Comparison of ENCODE assay signal across 8 cellular contexts in the genomic region with DNA sequence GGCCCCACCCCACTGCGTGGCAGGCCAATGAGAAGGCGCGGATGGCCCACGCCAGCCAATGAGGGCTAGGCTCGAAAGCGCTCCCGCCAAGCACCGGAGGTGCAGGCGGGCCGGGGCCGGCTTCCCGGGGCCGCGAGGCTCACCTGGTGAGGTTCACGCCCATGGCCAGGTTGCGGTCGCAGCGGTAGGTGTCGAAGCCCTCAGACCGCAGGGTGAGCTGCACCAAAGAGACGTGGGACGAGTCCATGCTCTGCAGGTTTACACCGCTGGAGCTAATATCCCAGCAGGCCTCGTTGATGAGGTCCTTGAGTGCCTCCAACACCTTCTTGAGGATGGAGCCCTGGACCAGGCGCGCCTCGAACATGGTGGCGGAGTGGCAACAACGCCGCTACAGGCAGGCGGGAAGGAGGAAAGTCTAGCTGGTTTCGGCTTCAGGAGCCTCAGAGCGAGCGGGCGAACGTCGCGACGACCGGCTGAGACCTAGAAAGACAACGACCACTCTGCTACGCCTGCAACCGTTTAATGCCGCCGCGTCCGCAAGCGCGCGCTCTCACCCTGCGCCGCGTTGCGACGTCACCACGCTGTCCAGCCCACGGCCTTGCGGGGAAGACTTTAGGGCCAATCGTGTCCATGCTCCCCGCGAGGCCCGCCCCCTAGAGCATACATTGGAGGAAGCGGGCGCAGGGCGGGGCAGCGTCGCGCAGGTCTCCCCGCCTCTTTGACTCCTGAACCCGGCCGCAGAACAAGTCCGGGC. TPM values are rescaled to one million over a fixed set of nuclear protein-coding genes. Genes with fewer than 3 reads are reported as not detected.
DNase-seq lines count a peak whose midpoint lies in the region; ATAC-seq and TF ChIP-seq lines count a peak whose summit lies in the region.

Gene PCNA (minus strand): TSS at position 524 of the 754 bp plus-strand sequence. CDS start 160 bp downstream, at position 364.

- no peaks in the 10 kb centered on the region for H3K27me3 ChIP-seq in Karpas-422 (ENCODE audit: low read length)
- H3K27me3 ChIP-seq in esophagus muscularis mucosa: no peaks in the 10 kb centered on the region

- DNase-seq in DMS79 treated with DMSO at 0.1 percent for 48 hours (lab: John Stamatoyannopoulos, UW): peak; percentile 92
- peak; percentile 99 for DNase-seq in Karpas-422
- DNase-seq in RKO (ENCODE audit: low spot score): peak; percentile 99
- DNase-seq in activated T-helper 1 cell treated with Interleukin-2 at 50 U/mL for 16 hours (ENCODE audit: low read depth): peak; percentile 92
- peak; percentile 99 for DNase-seq in esophagus muscularis mucosa (ENCODE audit: extremely low spot score)
- peak; percentile 98 for DNase-seq in myocyte (ENCODE audit: low read depth)
- peak; percentile 98 for DNase-seq in stimulated activated CD8-positive, alpha-beta memory T cell treated with anti-CD3 and anti-CD28 coated beads, Interleukin-7, amount 100 ng/mL, for 48 hours (ENCODE audit: extremely low read depth in 1 of 2, low read depth in 1 of 2)

- TF ChIP-seq EP300 in esophagus muscularis mucosa (IDR thresholded peaks at IDR 0.05): no peak

- H3K4me1 ChIP-seq in Karpas-422 (ENCODE audit: low read length) (peaks cover 43% of the 10 kb centered on the region), esophagus muscularis mucosa (peaks cover 15 to 24% (median 22%) of the 10 kb centered on the region in 4 donors)

- H3K4me2 ChIP-seq in Karpas-422 (ENCODE audit: low read depth, low read length, poor library complexity, severe bottlenecking): peak within 1 kb of the TSS; percentile 72

- H3K9me3 ChIP-seq in Karpas-422 (ENCODE audit: low read length) (no peaks in the 10 kb centered on the region), esophagus muscularis mucosa (no peaks in the 10 kb centered on the region)

- peak within 1 kb of the TSS; percentile 67 for H2AFZ ChIP-seq in Karpas-422 (ENCODE audit: low read length)

- TF ChIP-seq POLR2A in esophagus muscularis mucosa (IDR thresholded peaks at IDR 0.05; ENCODE audit: low read depth): peak; percentile 59

- intact Hi-C loops in esophagus muscularis mucosa (cut with DNase I): no loop called here

- H4K20me1 ChIP-seq in Karpas-422 (ENCODE audit: insufficient read depth, low read depth, low read length): peaks cover 16% of the 10 kb centered on the region; the same call in 1 of the 2 replicates

- no peak for TF ChIP-seq CTCF in esophagus muscularis mucosa (IDR thresholded peaks at IDR 0.05)

- H3K79me2 ChIP-seq in Karpas-422 (ENCODE audit: low read length): peaks cover 39% of the 10 kb centered on the region

- H3K4me3 ChIP-seq in Karpas-422 (ENCODE audit: low read length): peak within 1 kb of the TSS; percentile 97
- peak within 1 kb of the TSS; percentile 68 to 82 (median 73) for H3K4me3 ChIP-seq in esophagus muscularis mucosa

- peak; percentile 92 for ATAC-seq in GM21825 (IDR thresholded peaks at IDR 0.05; ENCODE audit: unreplicated experiment)

- peak within 1 kb of the TSS; percentile 90 for H3K27ac ChIP-seq in Karpas-422 (ENCODE audit: low read length)
- peak within 1 kb of the TSS; percentile 89 to 95 (median 90) for H3K27ac ChIP-seq in esophagus muscularis mucosa (replicated peaks in 1 of 4)

- H3K9ac ChIP-seq in Karpas-422 (ENCODE audit: low read length): peak within 1 kb of the TSS; percentile 88

- H3K9me2 ChIP-seq in Karpas-422 (replicated peaks; ENCODE audit: insufficient read depth, low read length): no peaks in the 10 kb centered on the region

- WGBS in esophagus muscularis mucosa: 0% methylated on average over 17 of the region's 72 CpGs

- peaks cover 44% of the 10 kb centered on the region for H3K36me3 ChIP-seq in Karpas-422 (ENCODE audit: insufficient read depth, low read length)
- H3K36me3 ChIP-seq in esophagus muscularis mucosa: peaks cover 5 to 35% (median 20%) of the 10 kb centered on the region in 4 donors

RNA-seq across cellular contexts. Expression of gene PCNA, which starts in this region (rescaled TPM):
- 99.1 and 185 TPM in 2 replicates for total RNA-seq in Karpas-422 (2014; rRNA removed; shearing (Covaris generic); ENCODE audit: low replicate concordance)
- total RNA-seq in esophagus muscularis mucosa (10 to 100 TPM; 25.0 to 37.8 (median 35.9) TPM), myocyte (57.8 and 63.9 TPM in 2 replicates)
- polyA plus RNA-seq in myocyte (2012): 48.0 TPM

Comparison
In these comparisons a context has a peak if more than half of its experiments do, and no peak if none do; other contexts are left out.
1. Peak in every context shown above with its lines: DNase-seq, ATAC-seq, H3K4me3 ChIP-seq and H3K27ac ChIP-seq.